In genomic region chr15:60967728-60968127, GRCh38 we compare ENCODE assay signal across 3 cellular contexts.
"Had no signal": no experiment of that assay in that cellular context is flagged by ENCODE, and none has a peak within 500 bp of the region (broad histone marks: within the 10 kb centered on the region; RNA-seq: fewer than 3 reads in every experiment).

No MANE protein-coding gene starts in this region.

- DNase-seq: H9, HCEC 1CT had no signal

- H3K4me2 ChIP-seq: GM23338 had no signal

- H3K4me3 ChIP-seq: GM23338 had no signal

- ATAC-seq: GM23338 had no signal

- H2AFZ ChIP-seq: GM23338 had no signal
